19 cellular contexts compared by ENCODE assay signal in the genomic region with DNA sequence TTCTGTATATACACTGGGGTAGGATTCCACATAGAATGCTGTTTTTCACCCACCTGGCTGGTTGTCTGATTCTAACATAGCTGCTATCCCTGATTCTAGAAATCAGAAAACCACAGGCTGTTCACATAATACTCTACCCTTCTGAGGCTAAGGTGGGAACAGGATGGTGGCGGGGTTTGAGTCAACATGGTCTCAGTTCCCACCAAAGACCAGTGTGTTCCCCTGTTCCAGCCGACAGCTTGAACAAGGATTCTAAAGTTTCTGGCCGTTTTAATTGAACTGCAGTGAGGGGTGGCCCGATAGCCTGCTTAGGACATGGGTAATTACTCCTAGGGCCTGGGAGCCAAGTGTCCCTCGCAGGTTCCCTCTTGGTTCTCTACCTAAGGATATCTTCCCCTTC. TPM values are rescaled to one million over a fixed set of nuclear protein-coding genes. Genes with fewer than 3 reads are reported as not detected.
DNase-seq lines count a peak whose midpoint lies in the region; ATAC-seq and TF ChIP-seq lines count a peak whose summit lies in the region.
"Had no signal": no experiment of that assay in that cellular context is flagged by ENCODE, and none has a peak within 500 bp of the region (broad histone marks: within the 10 kb centered on the region; RNA-seq: fewer than 3 reads in every experiment).

No MANE protein-coding gene starts in this region.

- POLR2A ChIA-PET in activated CD4-positive, alpha-beta T cell treated with anti-CD3 and anti-CD28 coated beads, Interleukin-2, amount 10 ng/mL, durations not matched to agents 7 days and 5 days (lab: Charles Lee), result no interaction called here

- H3K36me3 ChIP-seq in KOPT-K1 (ENCODE audit: insufficient read depth, low read length) (no peaks in the 10 kb centered on the region), prostate gland (no peaks in the 10 kb centered on the region), psoas muscle (ENCODE audit: insufficient read depth in 1 of 2, low read depth in 1 of 2) (peaks cover 0 to 2% of the 10 kb centered on the region in 2 donors)
- H3K36me3 ChIP-seq: colonic mucosa, thyroid gland had no signal

- no peak for DNase-seq in activated CD4-positive, alpha-beta T cell treated with anti-CD3 and anti-CD28 coated beads, Interleukin-2, amount 10 ng/mL, durations not matched to agents 7 days and 5 days
- DNase-seq in activated CD4-positive, alpha-beta T cell treated with anti-CD3 and anti-CD28 coated beads for 4 hours, result no peak
- DNase-seq in prostate gland (ENCODE audit: low spot score), result no peak
- no peak for DNase-seq in NCI-H2196 (lab: John Stamatoyannopoulos, UW; ENCODE audit: unreplicated experiment)
- DNase-seq in psoas muscle, result no peak
- DNase-seq: activated B cell treated with CpG ODN at 0.5 μM for 24 hours; activated naive CD4-positive, alpha-beta T cell treated with anti-CD3 and anti-CD28 coated beads for 36 hours; body of pancreas; C1 segment of cervical spinal cord; colonic mucosa; DMS53; mesendoderm; MM.1S; NCI-H187; NCI-H510A; thyroid gland had no signal

- CTCF ChIA-PET in activated CD4-positive, alpha-beta T cell treated with anti-CD3 and anti-CD28 coated beads, Interleukin-2, amount 10 ng/mL, durations not matched to agents 7 days and 5 days (lab: Charles Lee), result interaction anchor here (0.7 to 1.9 kb wide), 5 partner anchors 10 to 33 kb away, joined by 3 to 4 read pairs (median 4); no protein-coding TSS in a partner anchor

- H3K27ac ChIP-seq in KOPT-K1 (ENCODE audit: low read depth, low read length, poor library complexity, severe bottlenecking) (peak overlapping the region; percentile 95), prostate gland (peak overlapping the region; percentile 55 to 80), psoas muscle (no peak overlapping the region)
- H3K27ac ChIP-seq: body of pancreas, colonic mucosa had no signal

- peaks cover 86% of the 10 kb centered on the region for H3K4me1 Mint-ChIP-seq in activated CD4-positive, alpha-beta T cell treated with anti-CD3 and anti-CD28 coated beads, Interleukin-2, amount 10 ng/mL, durations not matched to agents 7 days and 5 days
- H3K4me1 Mint-ChIP-seq in activated naive CD8-positive, alpha-beta T cell (ENCODE audit: low read depth), result peaks cover 83% of the 10 kb centered on the region

- H3K27ac Mint-ChIP-seq in activated CD4-positive, alpha-beta T cell treated with anti-CD3 and anti-CD28 coated beads, Interleukin-2, amount 10 ng/mL, durations not matched to agents 7 days and 5 days, result peak overlapping the region; percentile 74
- H3K27ac Mint-ChIP-seq in activated naive CD8-positive, alpha-beta T cell, result peak overlapping the region; percentile 65
- H3K27ac Mint-ChIP-seq: activated B cell treated with CpG ODN at 0.5 μM for 24 hours; activated naive CD4-positive, alpha-beta T cell treated with anti-CD3 and anti-CD28 coated beads for 36 hours had no signal

- no peaks in the 10 kb centered on the region for H3K27me3 ChIP-seq in prostate gland (replicated peaks; ENCODE audit: insufficient read depth)
- no peaks in the 10 kb centered on the region for H3K27me3 ChIP-seq in psoas muscle (ENCODE audit: insufficient read depth in 3 of 3, low read length in 2 of 3)
- H3K27me3 ChIP-seq: body of pancreas, colonic mucosa, thyroid gland had no signal

- TF ChIP-seq POLR2A in prostate gland (IDR thresholded peaks at IDR 0.05), result no peak

- no peaks in the 10 kb centered on the region for H3K9me3 Mint-ChIP-seq in activated CD4-positive, alpha-beta T cell treated with anti-CD3 and anti-CD28 coated beads, Interleukin-2, amount 10 ng/mL, durations not matched to agents 7 days and 5 days
- H3K9me3 Mint-ChIP-seq in activated naive CD8-positive, alpha-beta T cell (ENCODE audit: low read depth), result no peaks in the 10 kb centered on the region
- H3K9me3 Mint-ChIP-seq: activated B cell treated with CpG ODN at 0.5 μM for 24 hours; activated naive CD4-positive, alpha-beta T cell treated with anti-CD3 and anti-CD28 coated beads for 36 hours had no signal

- WGBS in prostate gland, result 76% methylated on average over 5 of the region's 5 CpGs
- 82 to 94% (median 90%) methylated on average over 5 of the region's 5 CpGs for WGBS in psoas muscle, 3 donors

- no peak overlapping the region for H3K4me3 Mint-ChIP-seq in activated CD4-positive, alpha-beta T cell treated with anti-CD3 and anti-CD28 coated beads, Interleukin-2, amount 10 ng/mL, durations not matched to agents 7 days and 5 days
- H3K4me3 Mint-ChIP-seq in activated naive CD8-positive, alpha-beta T cell, result peak overlapping the region; percentile 14
- H3K4me3 Mint-ChIP-seq: activated B cell treated with CpG ODN at 0.5 μM for 24 hours; activated naive CD4-positive, alpha-beta T cell treated with anti-CD3 and anti-CD28 coated beads for 36 hours had no signal

- H3K27me3 Mint-ChIP-seq in activated CD4-positive, alpha-beta T cell treated with anti-CD3 and anti-CD28 coated beads, Interleukin-2, amount 10 ng/mL, durations not matched to agents 7 days and 5 days, result no peaks in the 10 kb centered on the region
- no peaks in the 10 kb centered on the region for H3K27me3 Mint-ChIP-seq in activated naive CD8-positive, alpha-beta T cell
- H3K27me3 Mint-ChIP-seq: activated B cell treated with CpG ODN at 0.5 μM for 24 hours had no signal

- intact Hi-C loops in prostate gland (cut with DNase I), result loop anchor here (5.0 kb wide), 1 partner anchor 429 kb away; no protein-coding TSS in a partner anchor
- intact Hi-C loops in psoas muscle (cut with DNase I), result loop anchor here (5.0 kb wide), 2 partner anchors 274 to 279 kb away; no protein-coding TSS in a partner anchor

- ATAC-seq in HG03457 (IDR thresholded peaks at IDR 0.05; ENCODE audit: unreplicated experiment) (no peak), psoas muscle (no peak)
- ATAC-seq: body of pancreas had no signal

- peaks cover 17% of the 10 kb centered on the region for H3K36me3 Mint-ChIP-seq in activated CD4-positive, alpha-beta T cell treated with anti-CD3 and anti-CD28 coated beads, Interleukin-2, amount 10 ng/mL, durations not matched to agents 7 days and 5 days (ENCODE audit: low read depth)
- peaks cover 1% of the 10 kb centered on the region for H3K36me3 Mint-ChIP-seq in activated naive CD8-positive, alpha-beta T cell

- H3K4me3 ChIP-seq in prostate gland, result no peak overlapping the region
- no peak overlapping the region for H3K4me3 ChIP-seq in psoas muscle
- H3K4me3 ChIP-seq: body of pancreas, colonic mucosa, thyroid gland had no signal

- H3K9me3 ChIP-seq in KOPT-K1 (ENCODE audit: insufficient read depth, low read length, poor library complexity, severe bottlenecking) (no peaks in the 10 kb centered on the region), prostate gland (no peaks in the 10 kb centered on the region), psoas muscle (no peaks in the 10 kb centered on the region)
- H3K9me3 ChIP-seq: body of pancreas, colonic mucosa, thyroid gland had no signal

- TF ChIP-seq CTCF in prostate gland (IDR thresholded peaks at IDR 0.05), result no peak
- no peak for TF ChIP-seq CTCF in psoas muscle (IDR thresholded peaks at IDR 0.05)

- H3K4me1 ChIP-seq in prostate gland (replicated peaks), result peaks cover 29% of the 10 kb centered on the region
- H3K4me1 ChIP-seq in psoas muscle, result peaks cover 75% of the 10 kb centered on the region

RNA-seq across cellular contexts. Expression of a gene that starts 38.4 kb away (rescaled TPM):
- 10 to 100 TPM; 23.4 to 24.4 TPM for total RNA-seq in activated CD4-positive, alpha-beta T cell treated with anti-CD3 and anti-CD28 coated beads, Interleukin-2, amount 10 ng/mL, durations not matched to agents 7 days and 5 days
- total RNA-seq in prostate gland, result 10 to 100 TPM; 26.1 to 34.7 TPM
- total RNA-seq in psoas muscle, result 10 to 100 TPM; 13.7 to 23.5 (median 20.8) TPM
- 10 to 100 TPM; 20.1 to 20.8 (median 20.7) TPM for polyA plus RNA-seq in psoas muscle

RNA-seq across cellular contexts. Expression of a gene that starts 40.9 kb away (rescaled TPM):
- 10 to 100 TPM; 28.1 to 28.6 TPM for total RNA-seq in activated CD4-positive, alpha-beta T cell treated with anti-CD3 and anti-CD28 coated beads, Interleukin-2, amount 10 ng/mL, durations not matched to agents 7 days and 5 days
- total RNA-seq in prostate gland (10 to 100 TPM; 24.8 to 35.5 TPM), psoas muscle (10 to 100 TPM; 18.6 to 26.8 (median 21.6) TPM)
- polyA plus RNA-seq in psoas muscle, result 10 to 100 TPM; 11.5 to 20.9 (median 20.4) TPM
